Comparison of ENCODE assay signal across 1 cellular context in genomic region chr17:53924530-53925455, GRCh38.
TF ChIP-seq lines count a peak whose summit lies in the region.

No MANE protein-coding gene starts in this region.

TF ChIP-seq in HepG2, 621 proteins besides CTCF, POLR2A, EP300 and RAD21 (continued from another document and continues in another):
- TF ChIP-seq ARID5B (CRISPR knock-in tag; IDR thresholded peaks at IDR 0.05) (peak; percentile 100), GATAD2A (CRISPR knock-in tag; IDR thresholded peaks at IDR 0.05) (peak; percentile 99), KMT2A (CRISPR knock-in tag; IDR thresholded peaks at IDR 0.05) (peak; percentile 65; the same call in 1 of the 2 replicates), ZHX1 (CRISPR knock-in tag; IDR thresholded peaks at IDR 0.05; ENCODE audit: low read depth) (peak; percentile 66; the same call in 1 of the 2 replicates), HMG20B (CRISPR knock-in tag; conservative IDR thresholded peaks at IDR 0.05) (peak; percentile 86), CBX5 (CRISPR knock-in tag; IDR thresholded peaks at IDR 0.05; ENCODE audit: borderline replicate concordance) (peak; percentile 95), ZNF589 (CRISPR knock-in tag; conservative IDR thresholded peaks at IDR 0.05) (no peak), NFKBIZ (CRISPR knock-in tag; IDR thresholded peaks at IDR 0.05) (peak; percentile 98), BRF2 (CRISPR knock-in tag; IDR thresholded peaks at IDR 0.05) (no peak), PHF8 (CRISPR knock-in tag; IDR thresholded peaks at IDR 0.05) (no peak), ZFX (CRISPR knock-in tag; IDR thresholded peaks at IDR 0.05; ENCODE audit: low read depth) (peak; percentile 73), PBX3 (CRISPR knock-in tag; IDR thresholded peaks at IDR 0.05; ENCODE audit: borderline replicate concordance) (no peak), JUN (CRISPR knock-in tag; IDR thresholded peaks at IDR 0.05) (peak; percentile 68; the same call in 1 of the 2 replicates), MIER3 (CRISPR knock-in tag; IDR thresholded peaks at IDR 0.05; ENCODE audit: borderline replicate concordance) (peak; percentile 91; the same call in 1 of the 2 replicates), ZNF800 (CRISPR knock-in tag; IDR thresholded peaks at IDR 0.05) (0 out of 2 replicates have a peak, but pooled peaks have one; percentile 30), PHF5A (CRISPR knock-in tag; IDR thresholded peaks at IDR 0.05; ENCODE audit: low read depth, unreplicated experiment) (peak; percentile 62), ETV6 (CRISPR knock-in tag; conservative IDR thresholded peaks at IDR 0.05) (no peak; the same call in 1 of the 2 replicates), PTBP1 (IDR thresholded peaks at IDR 0.05; ENCODE audit: low read depth, low read length, poor library complexity, severe bottlenecking) (no peak), ASH2L (IDR thresholded peaks at IDR 0.05; ENCODE audit: insufficient read length, low read depth, low read length) (peak; percentile 96), MXD1 (CRISPR knock-in tag; IDR thresholded peaks at IDR 0.05) (no peak), NONO (IDR thresholded peaks at IDR 0.05) (no peak), NONO (CRISPR knock-in tag; conservative IDR thresholded peaks at IDR 0.05) (peak; percentile 33; the same call in 1 of the 2 replicates), ZBTB43 (CRISPR knock-in tag; conservative IDR thresholded peaks at IDR 0.05) (peak; percentile 62; the same call in 1 of the 2 replicates), SRF (IDR thresholded peaks at IDR 0.05; ENCODE audit: low read depth, low read length) (no peak), UBTF (CRISPR knock-in tag; IDR thresholded peaks at IDR 0.05) (no peak), GFI1 (CRISPR knock-in tag; IDR thresholded peaks at IDR 0.05; ENCODE audit: borderline replicate concordance) (peak; percentile 63; the same call in 1 of the 2 replicates), ATF4 (CRISPR knock-in tag; IDR thresholded peaks at IDR 0.05) (peak in 1 of 2 experiments; percentile 88; a peak in 2 of 4 replicates), HOXA5 (CRISPR knock-in tag; IDR thresholded peaks at IDR 0.05) (peak; percentile 76), IKZF5 (CRISPR knock-in tag; IDR thresholded peaks at IDR 0.05) (peak; percentile 89), KDM6A (CRISPR knock-in tag; IDR thresholded peaks at IDR 0.05; ENCODE audit: low read depth) (peak; percentile 97), HOXA3 (CRISPR knock-in tag; IDR thresholded peaks at IDR 0.05) (peak; percentile 70; the same call in 1 of the 2 replicates), ZNF749 (CRISPR knock-in tag; IDR thresholded peaks at IDR 0.05; ENCODE audit: borderline replicate concordance) (no peak), JUND (CRISPR knock-in tag; IDR thresholded peaks at IDR 0.05) (peak; percentile 36; the same call in 1 of the 2 replicates), ZNF616 (CRISPR knock-in tag; IDR thresholded peaks at IDR 0.05; ENCODE audit: low read depth) (no peak)
